Comparison of ENCODE assay signal across 2 cellular contexts in genomic region chr14:64410084-64410774, GRCh38.
A peak's percentile ranks its signal among the peaks of the same experiment; 100 is the strongest.
TF ChIP-seq lines count a peak whose summit lies in the region.

No MANE protein-coding gene starts in this region.

TF ChIP-seq in GM23338, 12 proteins besides CTCF, POLR2A, EP300 and RAD21:
- no peak for TF ChIP-seq STAT1 (IDR thresholded peaks at IDR 0.05; ENCODE audit: unreplicated experiment)
- TF ChIP-seq EZH2 (IDR thresholded peaks at IDR 0.05; ENCODE audit: low read depth, unreplicated experiment): no peak
- TF ChIP-seq ZNF114 (CRISPR knock-in tag; IDR thresholded peaks at IDR 0.05): no peak
- TF ChIP-seq ETS1 (IDR thresholded peaks at IDR 0.05): no peak
- TF ChIP-seq EZH2phosphoT487 (IDR thresholded peaks at IDR 0.05; ENCODE audit: unreplicated experiment): no peak
- TF ChIP-seq JUNB (IDR thresholded peaks at IDR 0.05; ENCODE audit: unreplicated experiment): no peak
- no peak for TF ChIP-seq ZNF331 (CRISPR knock-in tag; IDR thresholded peaks at IDR 0.05; ENCODE audit: low read depth)
- no peak for TF ChIP-seq ZNF462 (CRISPR knock-in tag; IDR thresholded peaks at IDR 0.05)
- TF ChIP-seq NANOG (IDR thresholded peaks at IDR 0.05; ENCODE audit: borderline replicate concordance): no peak
- no peak for TF ChIP-seq REST (IDR thresholded peaks at IDR 0.05; ENCODE audit: unreplicated experiment)
- TF ChIP-seq POLR2AphosphoS5 (IDR thresholded peaks at IDR 0.05; ENCODE audit: low read depth): no peak
- TF ChIP-seq CREB1 (CRISPR knock-in tag; IDR thresholded peaks at IDR 0.05; ENCODE audit: low read depth): no peak
TF ChIP-seq in GM23338: peak in this region for 0.

TF ChIP-seq in H1, 55 proteins besides CTCF, POLR2A, EP300 and RAD21:
- TF ChIP-seq RXRA (IDR thresholded peaks at IDR 0.05; ENCODE audit: insufficient read depth, low read depth, low read length) (no peak), KDM1A (IDR thresholded peaks at IDR 0.05; ENCODE audit: borderline replicate concordance, low read length) (peak; percentile 94; the same call in 1 of the 2 replicates)
